Comparison of ENCODE assay signal across 1 cellular context in the genomic region with DNA sequence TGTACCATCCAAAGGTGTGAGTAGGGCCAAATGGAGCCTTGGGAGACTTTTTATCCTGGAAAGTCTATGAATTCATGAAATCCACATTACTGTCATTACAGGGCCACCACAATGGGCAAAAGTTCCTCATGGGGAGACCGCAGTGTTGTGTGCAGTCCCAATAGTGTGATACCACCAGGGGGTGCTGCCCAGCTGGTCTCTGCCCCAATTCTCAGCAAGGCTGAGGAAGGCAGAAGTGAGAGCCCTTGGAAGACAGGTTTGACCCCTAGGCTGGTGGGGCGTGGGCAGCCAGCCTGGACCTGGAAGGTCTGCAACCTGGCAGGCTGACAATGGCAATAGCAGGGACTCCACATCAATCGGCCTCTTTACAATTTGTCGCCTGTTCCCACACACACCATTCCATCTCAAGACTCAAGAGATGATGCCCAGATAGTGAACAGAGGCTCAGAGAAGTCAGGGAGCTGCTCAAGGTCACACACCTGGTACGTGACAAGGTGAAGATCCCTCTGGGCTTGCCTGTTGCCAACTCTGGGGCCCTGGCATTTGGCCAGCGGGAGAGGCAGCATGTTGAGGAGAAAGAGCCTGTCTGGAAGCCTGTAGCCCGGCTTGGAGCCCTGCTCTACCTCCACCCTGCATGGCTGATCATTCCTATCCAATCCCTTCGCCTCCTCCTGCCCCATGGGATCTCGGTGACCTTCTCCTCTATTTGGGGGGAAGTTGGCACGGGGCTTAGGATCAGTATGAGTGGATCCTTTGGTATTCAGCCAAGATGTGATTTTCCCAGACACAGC.
TF ChIP-seq lines count a peak whose summit lies in the region.

No MANE protein-coding gene starts in this region.

TF ChIP-seq in GM23338, 12 proteins besides CTCF, POLR2A, EP300 and RAD21 (continued from another document):
- TF ChIP-seq, protein P1, sequence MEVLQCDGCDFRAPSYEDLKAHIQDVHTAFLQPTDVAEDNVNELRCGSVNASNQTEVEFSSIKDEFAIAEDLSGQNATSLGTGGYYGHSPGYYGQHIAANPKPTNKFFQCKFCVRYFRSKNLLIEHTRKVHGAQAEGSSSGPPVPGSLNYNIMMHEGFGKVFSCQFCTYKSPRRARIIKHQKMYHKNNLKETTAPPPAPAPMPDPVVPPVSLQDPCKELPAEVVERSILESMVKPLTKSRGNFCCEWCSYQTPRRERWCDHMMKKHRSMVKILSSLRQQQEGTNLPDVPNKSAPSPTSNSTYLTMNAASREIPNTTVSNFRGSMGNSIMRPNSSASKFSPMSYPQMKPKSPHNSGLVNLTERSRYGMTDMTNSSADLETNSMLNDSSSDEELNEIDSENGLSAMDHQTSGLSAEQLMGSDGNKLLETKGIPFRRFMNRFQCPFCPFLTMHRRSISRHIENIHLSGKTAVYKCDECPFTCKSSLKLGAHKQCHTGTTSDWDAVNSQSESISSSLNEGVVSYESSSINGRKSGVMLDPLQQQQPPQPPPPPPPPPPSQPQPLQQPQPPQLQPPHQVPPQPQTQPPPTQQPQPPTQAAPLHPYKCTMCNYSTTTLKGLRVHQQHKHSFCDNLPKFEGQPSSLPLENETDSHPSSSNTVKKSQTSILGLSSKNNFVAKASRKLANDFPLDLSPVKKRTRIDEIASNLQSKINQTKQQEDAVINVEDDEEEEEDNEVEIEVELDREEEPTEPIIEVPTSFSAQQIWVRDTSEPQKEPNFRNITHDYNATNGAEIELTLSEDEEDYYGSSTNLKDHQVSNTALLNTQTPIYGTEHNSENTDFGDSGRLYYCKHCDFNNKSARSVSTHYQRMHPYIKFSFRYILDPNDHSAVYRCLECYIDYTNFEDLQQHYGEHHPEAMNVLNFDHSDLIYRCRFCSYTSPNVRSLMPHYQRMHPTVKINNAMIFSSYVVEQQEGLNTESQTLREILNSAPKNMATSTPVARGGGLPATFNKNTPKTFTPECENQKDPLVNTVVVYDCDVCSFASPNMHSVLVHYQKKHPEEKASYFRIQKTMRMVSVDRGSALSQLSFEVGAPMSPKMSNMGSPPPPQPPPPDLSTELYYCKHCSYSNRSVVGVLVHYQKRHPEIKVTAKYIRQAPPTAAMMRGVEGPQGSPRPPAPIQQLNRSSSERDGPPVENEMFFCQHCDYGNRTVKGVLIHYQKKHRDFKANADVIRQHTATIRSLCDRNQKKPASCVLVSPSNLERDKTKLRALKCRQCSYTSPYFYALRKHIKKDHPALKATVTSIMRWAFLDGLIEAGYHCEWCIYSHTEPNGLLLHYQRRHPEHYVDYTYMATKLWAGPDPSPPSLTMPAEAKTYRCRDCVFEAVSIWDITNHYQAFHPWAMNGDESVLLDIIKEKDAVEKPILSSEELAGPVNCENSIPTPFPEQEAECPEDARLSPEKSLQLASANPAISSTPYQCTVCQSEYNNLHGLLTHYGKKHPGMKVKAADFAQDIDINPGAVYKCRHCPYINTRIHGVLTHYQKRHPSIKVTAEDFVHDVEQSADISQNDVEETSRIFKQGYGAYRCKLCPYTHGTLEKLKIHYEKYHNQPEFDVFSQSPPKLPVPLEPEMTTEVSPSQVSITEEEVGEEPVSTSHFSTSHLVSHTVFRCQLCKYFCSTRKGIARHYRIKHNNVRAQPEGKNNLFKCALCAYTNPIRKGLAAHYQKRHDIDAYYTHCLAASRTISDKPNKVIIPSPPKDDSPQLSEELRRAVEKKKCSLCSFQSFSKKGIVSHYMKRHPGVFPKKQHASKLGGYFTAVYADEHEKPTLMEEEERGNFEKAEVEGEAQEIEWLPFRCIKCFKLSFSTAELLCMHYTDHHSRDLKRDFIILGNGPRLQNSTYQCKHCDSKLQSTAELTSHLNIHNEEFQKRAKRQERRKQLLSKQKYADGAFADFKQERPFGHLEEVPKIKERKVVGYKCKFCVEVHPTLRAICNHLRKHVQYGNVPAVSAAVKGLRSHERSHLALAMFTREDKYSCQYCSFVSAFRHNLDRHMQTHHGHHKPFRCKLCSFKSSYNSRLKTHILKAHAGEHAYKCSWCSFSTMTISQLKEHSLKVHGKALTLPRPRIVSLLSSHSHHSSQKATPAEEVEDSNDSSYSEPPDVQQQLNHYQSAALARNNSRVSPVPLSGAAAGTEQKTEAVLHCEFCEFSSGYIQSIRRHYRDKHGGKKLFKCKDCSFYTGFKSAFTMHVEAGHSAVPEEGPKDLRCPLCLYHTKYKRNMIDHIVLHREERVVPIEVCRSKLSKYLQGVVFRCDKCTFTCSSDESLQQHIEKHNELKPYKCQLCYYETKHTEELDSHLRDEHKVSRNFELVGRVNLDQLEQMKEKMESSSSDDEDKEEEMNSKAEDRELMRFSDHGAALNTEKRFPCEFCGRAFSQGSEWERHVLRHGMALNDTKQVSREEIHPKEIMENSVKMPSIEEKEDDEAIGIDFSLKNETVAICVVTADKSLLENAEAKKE (CRISPR knock-in tag; IDR thresholded peaks at IDR 0.05) = no peak
- TF ChIP-seq REST (IDR thresholded peaks at IDR 0.05; ENCODE audit: unreplicated experiment) (no peak), EZH2phosphoT487 (IDR thresholded peaks at IDR 0.05; ENCODE audit: unreplicated experiment) (no peak), ZNF331 (CRISPR knock-in tag; IDR thresholded peaks at IDR 0.05; ENCODE audit: low read depth) (no peak), ETS1 (IDR thresholded peaks at IDR 0.05) (no peak), NANOG (IDR thresholded peaks at IDR 0.05; ENCODE audit: borderline replicate concordance) (no peak), CREB1 (CRISPR knock-in tag; IDR thresholded peaks at IDR 0.05; ENCODE audit: low read depth) (no peak), ZNF114 (CRISPR knock-in tag; IDR thresholded peaks at IDR 0.05) (no peak), POLR2AphosphoS5 (IDR thresholded peaks at IDR 0.05; ENCODE audit: low read depth) (no peak)
